19 cellular contexts compared by ENCODE assay signal in genomic region chr5:149700347-149700746, GRCh38.
"Had no signal": no experiment of that assay in that cellular context is flagged by ENCODE, and none has a peak within 500 bp of the region (broad histone marks: within the 10 kb centered on the region; RNA-seq: fewer than 3 reads in every experiment).

No MANE protein-coding gene starts in this region.

- DNase-seq: dorsolateral prefrontal cortex; effector CD4-positive, alpha-beta T cell; left cardiac atrium; left lung; lower lobe of right lung; natural killer cell; pancreas; retina; sigmoid colon; stimulated activated CD4-positive, alpha-beta T cell treated with anti-CD3 and anti-CD28 coated beads, Interleukin-2, amount 100 ng/mL, for 24 hours; stimulated activated CD4-positive, alpha-beta T cell treated with anti-CD3 and anti-CD28 coated beads, Interleukin-4, amount 100 ng/mL, for 24 hours; stimulated activated naive CD4-positive, alpha-beta T cell treated with Interleukin-2 at 50 U/mL for 16 hours; substantia nigra; testis; upper lobe of left lung had no signal

- ATAC-seq: left lung; lower lobe of right lung; natural killer cell; pancreas; stimulated activated effector memory CD8-positive, alpha-beta T cell treated with anti-CD3 and anti-CD28 coated beads, Interleukin-12 subunit alpha, Interleukin-12 subunit beta, amount 100 ng/mL, for 72 hours had no signal

- H3K27ac ChIP-seq: dorsolateral prefrontal cortex, hepatocyte, left lung, lower lobe of right lung, neutrophil, pancreas, sigmoid colon, testis, tibial nerve, upper lobe of left lung had no signal

- H3K9me3 ChIP-seq: left lung, lower lobe of right lung, neutrophil, pancreas, sigmoid colon, testis, tibial nerve, upper lobe of left lung had no signal

- H3K4me1 ChIP-seq: left lung, lower lobe of right lung, pancreas, sigmoid colon, testis, tibial nerve, upper lobe of left lung had no signal

- H3K36me3 ChIP-seq: left lung, lower lobe of right lung, neutrophil, pancreas, sigmoid colon, tibial nerve, upper lobe of left lung had no signal

- H3K4me3 ChIP-seq: dorsolateral prefrontal cortex, hepatocyte, left lung, lower lobe of right lung, pancreas, sigmoid colon, testis, tibial nerve, upper lobe of left lung had no signal

- H3K27me3 ChIP-seq: dorsolateral prefrontal cortex, hepatocyte, left lung, neutrophil, pancreas, sigmoid colon, testis, upper lobe of left lung had no signal
